ENCODE assay signal across 25 cellular contexts in genomic region chr12:107464644-107465043, GRCh38.
"Had no signal": no experiment of that assay in that cellular context is flagged by ENCODE, and none has a peak within 500 bp of the region (broad histone marks: within the 10 kb centered on the region; RNA-seq: fewer than 3 reads in every experiment).

No MANE protein-coding gene starts in this region.

- DNase-seq: naive B cell; naive thymus-derived CD8-positive, alpha-beta T cell; nephron progenitor cell; nucleus accumbens; pancreas; psoas muscle; right cardiac atrium; right lobe of liver; sigmoid colon; small intestine; stimulated activated CD4-positive, alpha-beta T cell treated with anti-CD3 and anti-CD28 coated beads, Interleukin-12 subunit alpha, Interleukin-12 subunit beta, amount 100 ng/mL, for 4 hours; stimulated activated CD4-positive, alpha-beta T cell treated with anti-CD3 and anti-CD28 coated beads, Interleukin-1b, Interleukin-23, amount 100 ng/mL, for 48 hours; stimulated activated CD4-positive, alpha-beta T cell treated with anti-CD3 and anti-CD28 coated beads, Interleukin-4, amount 100 ng/mL, for 1 hour; stimulated activated CD4-positive, alpha-beta T cell treated with anti-CD3 and anti-CD28 coated beads, Interleukin-4, amount 100 ng/mL, for 4 hours; stimulated activated CD8-positive, alpha-beta memory T cell treated with anti-CD3 and anti-CD28 coated beads, Interleukin-4, amount 100 ng/mL, for 48 hours; stimulated activated naive B cell treated with anti-CD40 and anti-IgM and Interleukin-4, amounts not matched to agents 10 μg/mL and 1 μg/mL and 100 μg/mL, for 72 hours; stimulated activated naive CD4-positive, alpha-beta T cell treated with Interleukin-2 at 50 U/mL for 16 hours; stomach; tibial artery; transverse colon; upper lobe of right lung; uterus had no signal

- H3K4me1 ChIP-seq: pancreas, psoas muscle, right lobe of liver, tibial artery, transverse colon, upper lobe of right lung, uterus had no signal

- H3K27ac ChIP-seq: neutrophil, pancreas, psoas muscle, right lobe of liver, sigmoid colon, stomach, thoracic aorta, tibial artery, transverse colon, upper lobe of right lung, uterus had no signal

- H3K27me3 ChIP-seq: neutrophil, pancreas, right lobe of liver, sigmoid colon, tibial artery, transverse colon, upper lobe of right lung, uterus had no signal

- ATAC-seq: naive thymus-derived CD8-positive, alpha-beta T cell; natural killer cell treated with Interleukin-12 subunit alpha and Interleukin-12 subunit beta and Interleukin-15 and Interleukin-18, amount 100 ng/mL, for 72 hours; pancreas; psoas muscle; right cardiac atrium; stimulated activated naive B cell treated with anti-CD40 and anti-IgM and Interleukin-4, amounts not matched to agents 10 μg/mL and 1 μg/mL and 100 μg/mL, for 72 hours; upper lobe of right lung had no signal

- H3K9me3 ChIP-seq: neutrophil, pancreas, psoas muscle, right lobe of liver, sigmoid colon, stomach, thoracic aorta, tibial artery, transverse colon, upper lobe of right lung, uterus had no signal

- H3K4me3 ChIP-seq: pancreas, psoas muscle, right lobe of liver, sigmoid colon, stomach, thoracic aorta, tibial artery, transverse colon, upper lobe of right lung, uterus had no signal

- H3K36me3 ChIP-seq: neutrophil, pancreas, right lobe of liver, sigmoid colon, stomach, thoracic aorta, tibial artery, transverse colon, upper lobe of right lung, uterus had no signal
